ENCODE assay signal across 15 cellular contexts in the genomic region with DNA sequence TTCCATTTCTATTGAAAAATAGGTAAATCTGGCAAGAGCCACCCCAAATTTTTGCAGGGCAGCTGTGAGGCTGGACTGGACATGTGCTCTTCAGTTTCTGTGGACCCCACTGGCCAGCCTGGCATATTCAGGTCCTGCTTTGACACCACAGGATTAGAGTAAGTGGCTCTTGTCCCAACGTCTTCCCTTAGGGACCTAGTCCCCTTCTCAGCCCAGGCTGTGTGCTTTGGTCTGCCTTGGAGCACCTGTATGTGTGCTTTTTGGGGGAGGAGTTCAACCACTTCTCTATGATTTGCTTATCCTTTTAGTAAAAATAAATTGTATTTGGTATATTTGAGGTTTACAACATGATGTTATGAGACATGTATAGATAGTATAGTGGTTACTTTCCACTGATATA.
DNase-seq lines count a peak whose midpoint lies in the region; ATAC-seq, FAIRE-seq and TF ChIP-seq lines count a peak whose summit lies in the region.
"Had no signal": no experiment of that assay in that cellular context is flagged by ENCODE, and none has a peak within 500 bp of the region (broad histone marks: within the 10 kb centered on the region; RNA-seq: fewer than 3 reads in every experiment).

No MANE protein-coding gene starts in this region.

- peak; percentile 28 for ATAC-seq in left ventricle myocardium superior
- ATAC-seq in HCT116 = no peak; the same call in 1 of the 2 replicates
- peak; percentile 33 for ATAC-seq in GM12878
- no peak for ATAC-seq in HG03442 (IDR thresholded peaks at IDR 0.05; ENCODE audit: unreplicated experiment)
- no peak for ATAC-seq in activated naive CD8-positive, alpha-beta T cell treated with anti-CD3 and anti-CD28 coated beads, Interleukin-2, amount 50 U/mL, for 24 hours

- TF ChIP-seq CTCF in right atrium auricular region (IDR thresholded peaks at IDR 0.05) = no peak
- no peak for TF ChIP-seq CTCF in HCT116 (IDR thresholded peaks at IDR 0.05 in 2 of 3, conservative IDR thresholded peaks at IDR 0.05 in 1 of 3; ENCODE audit: borderline replicate concordance in 1 of 3, insufficient read depth in 1 of 3, low read depth in 2 of 3, low read length in 2 of 3)
- no peak for TF ChIP-seq CTCF in GM12878 (IDR thresholded peaks at IDR 0.05 in 2 of 3, conservative IDR thresholded peaks at IDR 0.05 in 1 of 3; ENCODE audit: control insufficient read depth in 2 of 3, extremely low read depth in 1 of 3, insufficient read depth in 1 of 3, low read depth in 3 of 3, low read length in 3 of 3)

- H3K4me2 ChIP-seq in HCT116 (ENCODE audit: low read length) (no peak overlapping the region), GM12878 (ENCODE audit: control insufficient read depth, insufficient read depth) (no peak overlapping the region)
- H3K4me2 ChIP-seq: KMS-11 had no signal

- H3K4me1 ChIP-seq in right atrium auricular region (no peaks in the 10 kb centered on the region), HCT116 (ENCODE audit: control insufficient read depth in 1 of 2, insufficient read depth in 2 of 2, low read length in 2 of 2) (peaks cover 0 to 7% of the 10 kb centered on the region in 2 experiments; a peak in 1 of 4 replicates), GM12878 (ENCODE audit: control insufficient read depth, insufficient read depth, low read length) (no peaks in the 10 kb centered on the region)
- H3K4me1 ChIP-seq: BE2C had no signal

- H3K9me3 ChIP-seq in right atrium auricular region (peaks cover 0 to 12% of the 10 kb centered on the region in 2 donors), HCT116 (ENCODE audit: control insufficient read depth in 1 of 2, insufficient read depth in 1 of 2, low read depth in 1 of 2, low read length in 2 of 2) (no peaks in the 10 kb centered on the region), GM12878 (replicated peaks; ENCODE audit: control insufficient read depth, insufficient read depth, low read length) (no peaks in the 10 kb centered on the region)
- H3K9me3 ChIP-seq: BE2C had no signal

- CTCF ChIA-PET in HCT116 (lab: Charles Lee) (interaction anchor here (0.6 to 2.5 kb wide), 24 partner anchors 8 to 1142 kb away, joined by 3 to 37 read pairs (median 5); no protein-coding TSS in a partner anchor), GM12878 (lab: Yijun Ruan, JAX) (interaction anchor here (0.7 to 3.1 kb wide), 23 partner anchors 8 to 938 kb away, joined by 3 to 30 read pairs (median 7); a partner anchor contains a TSS)

- POLR2A ChIA-PET in HCT116 (lab: Charles Lee) (interaction anchor here (1.1 kb wide), 1 partner anchor 853 kb away, joined by 3 read pairs; no protein-coding TSS in a partner anchor), GM12878 (lab: Charles Lee) (interaction anchor here (1.3 kb wide), 1 partner anchor 454 kb away, joined by 3 read pairs; no protein-coding TSS in a partner anchor)

- TF ChIP-seq POLR2A in HCT116 (IDR thresholded peaks at IDR 0.05; ENCODE audit: borderline replicate concordance, extremely low read depth, insufficient read depth, insufficient read length) (no peak), GM12878 (IDR thresholded peaks at IDR 0.05; ENCODE audit: low read depth, low read length) (no peak)

- peaks cover 4% of the 10 kb centered on the region for H3K9me3 Mint-ChIP-seq in activated naive CD8-positive, alpha-beta T cell treated with anti-CD3 and anti-CD28 coated beads, Interleukin-2, amount 50 U/mL, for 24 hours

- peaks cover 9% of the 10 kb centered on the region for H3K4me1 Mint-ChIP-seq in activated naive CD8-positive, alpha-beta T cell treated with anti-CD3 and anti-CD28 coated beads, Interleukin-2, amount 50 U/mL, for 24 hours

- no peak overlapping the region for H3K27ac ChIP-seq in right atrium auricular region
- H3K27ac ChIP-seq in HCT116 (ENCODE audit: low read depth, low read length) = no peak overlapping the region
- H3K27ac ChIP-seq in GM12878 (ENCODE audit: control insufficient read depth, insufficient read depth) = no peak overlapping the region
- H3K27ac ChIP-seq: KMS-11 had no signal

- no peak for FAIRE-seq in GM12878 (lab: Jason Lieb, UNC)

- WGBS in GM12878 (ENCODE audit: insufficient coverage, insufficient replicate concordance, low lambda C conversion rate, missing lambda C conversion rate) = 0% methylated on average over 1 of the region's 1 CpG

- no peaks in the 10 kb centered on the region for H3K27me3 ChIP-seq in right atrium auricular region
- H3K27me3 ChIP-seq in HCT116 (ENCODE audit: insufficient read depth, low read length) = 0 out of 2 replicates have a peak, but pooled peaks cover 5% of the 10 kb centered on the region
- peaks cover 0 to 2% of the 10 kb centered on the region in 2 experiments; a peak in 2 of 4 replicates for H3K27me3 ChIP-seq in GM12878 (replicated peaks in 1 of 2; ENCODE audit: control insufficient read depth in 2 of 2, insufficient read depth in 2 of 2, low read length in 1 of 2)

- SMC1A ChIA-PET in GM12878 (lab: Charles Lee; ENCODE audit: uncharacterized antibody, unreplicated experiment) = interaction anchor here (0.9 to 2.7 kb wide), 12 partner anchors 9 to 853 kb away, joined by 3 to 28 read pairs (median 6); no protein-coding TSS in a partner anchor

- DNase-seq in left ventricle myocardium superior = no peak
- DNase-seq in right atrium auricular region (ENCODE audit: low spot score) = no peak
- no peak for DNase-seq in HCT116 (ENCODE audit: low read depth, low spot score)
- DNase-seq in GM12878 (ENCODE audit: low read depth, low spot score) = no peak
- DNase-seq in HPDE6-E6E7 (ENCODE audit: extremely low spot score) = no peak
- no peak for DNase-seq in activated naive CD8-positive, alpha-beta T cell treated with anti-CD3 and anti-CD28 coated beads, Interleukin-2, amount 50 U/mL, for 24 hours
- DNase-seq: NCI-H1417 treated with DMSO at 0.1 percent for 48 hours, SIG-M5 had no signal

- in situ Hi-C loops in GM12878 (cut with MboI) = loop anchor here (5.0 kb wide), 1 partner anchor 373 kb away; no protein-coding TSS in a partner anchor

- no peak overlapping the region for H3K9ac ChIP-seq in HCT116 (ENCODE audit: low read length)
- no peak overlapping the region for H3K9ac ChIP-seq in GM12878 (ENCODE audit: control insufficient read depth, insufficient read depth, low read length)
- H3K9ac ChIP-seq: KMS-11 had no signal

- peak overlapping the region; percentile 91 for H2AFZ ChIP-seq in HCT116 (ENCODE audit: low read depth, low read length, poor library complexity, severe bottlenecking)
- H2AFZ ChIP-seq in GM12878 (ENCODE audit: control insufficient read depth, low read depth, low read length) = no peak overlapping the region

- H3K36me3 ChIP-seq in right atrium auricular region (no peaks in the 10 kb centered on the region), HCT116 (ENCODE audit: control insufficient read depth in 1 of 2, insufficient read depth in 2 of 2, low read length in 2 of 2) (no peaks in the 10 kb centered on the region), GM12878 (ENCODE audit: control insufficient read depth in 2 of 2, insufficient read depth in 2 of 2, low read length in 1 of 2) (no peaks in the 10 kb centered on the region)
- H3K36me3 ChIP-seq: BE2C had no signal

- H3K27ac Mint-ChIP-seq in activated naive CD8-positive, alpha-beta T cell treated with anti-CD3 and anti-CD28 coated beads, Interleukin-2, amount 50 U/mL, for 24 hours = no peak overlapping the region
- H3K27ac Mint-ChIP-seq: CD8-positive, alpha-beta memory T cell; HFFc6 had no signal

- H4K20me1 ChIP-seq in HCT116 (ENCODE audit: insufficient read depth) = no peaks in the 10 kb centered on the region
- no peaks in the 10 kb centered on the region for H4K20me1 ChIP-seq in GM12878 (ENCODE audit: control insufficient read depth, insufficient read depth)

- RAD21 ChIA-PET in HCT116 (lab: Charles Lee; ENCODE audit: low non-redundant PET in 1 of 2, low total read pairs in 2 of 2, uncharacterized antibody in 2 of 2, unreplicated experiment in 2 of 2) = interaction anchor here (0.6 to 1.2 kb wide), 2 partner anchors 275 to 447 kb away, joined by 3 to 5 read pairs; no protein-coding TSS in a partner anchor
- RAD21 ChIA-PET in GM12878 (lab: Charles Lee; ENCODE audit: unreplicated experiment) = interaction anchor here (0.8 to 2.1 kb wide), 14 partner anchors 10 to 938 kb away, joined by 3 to 20 read pairs (median 5); no protein-coding TSS in a partner anchor

- H3K27me3 Mint-ChIP-seq in activated naive CD8-positive, alpha-beta T cell treated with anti-CD3 and anti-CD28 coated beads, Interleukin-2, amount 50 U/mL, for 24 hours = peaks cover 35% of the 10 kb centered on the region

- H3K4me3 Mint-ChIP-seq in activated naive CD8-positive, alpha-beta T cell treated with anti-CD3 and anti-CD28 coated beads, Interleukin-2, amount 50 U/mL, for 24 hours = no peak overlapping the region
- H3K4me3 Mint-ChIP-seq: CD14-positive monocyte; CD8-positive, alpha-beta memory T cell; H9; HFFc6 had no signal

- TF ChIP-seq EP300 in GM12878 (IDR thresholded peaks at IDR 0.05; ENCODE audit: borderline replicate concordance in 1 of 2, control insufficient read depth in 1 of 2, low read depth in 2 of 2, low read length in 2 of 2) = no peak

- BruUV-seq in HCT116 (replicated peaks; lab: Mats Ljungman, UMichigan) (no TSS peak), GM12878 (replicated peaks; lab: Mats Ljungman, UMichigan) (no TSS peak)

- H3K4me3 ChIP-seq in right atrium auricular region (no peak overlapping the region), HCT116 (replicated peaks in 1 of 2; ENCODE audit: low read depth in 1 of 2, low read length in 2 of 2) (no peak overlapping the region), GM12878 (no peak overlapping the region)

- no peak for TF ChIP-seq RAD21 in HCT116 (IDR thresholded peaks at IDR 0.05; ENCODE audit: low read depth)
- TF ChIP-seq RAD21 in GM12878 (IDR thresholded peaks at IDR 0.05; ENCODE audit: insufficient read depth, low read depth, low read length) = no peak

- H3K79me2 ChIP-seq in HCT116 (ENCODE audit: insufficient read depth, low read length) (no peaks in the 10 kb centered on the region), GM12878 (ENCODE audit: control insufficient read depth, insufficient read depth, low read length) (no peaks in the 10 kb centered on the region)

- H3K36me3 Mint-ChIP-seq in activated naive CD8-positive, alpha-beta T cell treated with anti-CD3 and anti-CD28 coated beads, Interleukin-2, amount 50 U/mL, for 24 hours (ENCODE audit: low read depth) = no peaks in the 10 kb centered on the region
- H3K36me3 Mint-ChIP-seq: CD14-positive monocyte had no signal

- no peaks in the 10 kb centered on the region for H3K9me2 ChIP-seq in HCT116 (ENCODE audit: insufficient read depth)

- intact Hi-C loops in left ventricle myocardium superior (cut with micrococcal nuclease) = loop anchor here (5.0 kb wide), 1 partner anchor 368 kb away; no protein-coding TSS in a partner anchor
- intact Hi-C loops in HCT116 (cut with micrococcal nuclease) = loop anchor here (1.0 to 10.0 kb wide), 4 partner anchors 369 to 936 kb away; no protein-coding TSS in a partner anchor
- intact Hi-C loops in GM12878 (cut with micrococcal nuclease; ENCODE audit: unreplicated experiment) = loop anchor here (1.0 to 5.0 kb wide), 6 partner anchors 98 to 853 kb away; no protein-coding TSS in a partner anchor

TF ChIP-seq in HCT116, 20 proteins besides CTCF, POLR2A, EP300 and RAD21:
- TF ChIP-seq SIN3A (IDR thresholded peaks at IDR 0.05; ENCODE audit: low read depth) = no peak

TF ChIP-seq in GM12878, 131 proteins besides CTCF, POLR2A, EP300 and RAD21 (continues in another document):
- no peak for TF ChIP-seq PML (IDR thresholded peaks at IDR 0.05; ENCODE audit: low read length)
- no peak for TF ChIP-seq MTA3 (IDR thresholded peaks at IDR 0.05; ENCODE audit: borderline replicate concordance, low read length)
- TF ChIP-seq TCF7 (IDR thresholded peaks at IDR 0.05; ENCODE audit: borderline replicate concordance) = no peak

Comparison
In these comparisons a context has a peak if more than half of its experiments do, and no peak if none do; other contexts are left out.
1. ATAC-seq: peak in left ventricle myocardium superior (single experiment) and GM12878 (single experiment); none in HCT116 (single experiment), HG03442 (single experiment) and activated naive CD8-positive, alpha-beta T cell treated with anti-CD3 and anti-CD28 coated beads, Interleukin-2, amount 50 U/mL, for 24 hours (single experiment).